1 cellular context compared by ENCODE assay signal in the genomic region with DNA sequence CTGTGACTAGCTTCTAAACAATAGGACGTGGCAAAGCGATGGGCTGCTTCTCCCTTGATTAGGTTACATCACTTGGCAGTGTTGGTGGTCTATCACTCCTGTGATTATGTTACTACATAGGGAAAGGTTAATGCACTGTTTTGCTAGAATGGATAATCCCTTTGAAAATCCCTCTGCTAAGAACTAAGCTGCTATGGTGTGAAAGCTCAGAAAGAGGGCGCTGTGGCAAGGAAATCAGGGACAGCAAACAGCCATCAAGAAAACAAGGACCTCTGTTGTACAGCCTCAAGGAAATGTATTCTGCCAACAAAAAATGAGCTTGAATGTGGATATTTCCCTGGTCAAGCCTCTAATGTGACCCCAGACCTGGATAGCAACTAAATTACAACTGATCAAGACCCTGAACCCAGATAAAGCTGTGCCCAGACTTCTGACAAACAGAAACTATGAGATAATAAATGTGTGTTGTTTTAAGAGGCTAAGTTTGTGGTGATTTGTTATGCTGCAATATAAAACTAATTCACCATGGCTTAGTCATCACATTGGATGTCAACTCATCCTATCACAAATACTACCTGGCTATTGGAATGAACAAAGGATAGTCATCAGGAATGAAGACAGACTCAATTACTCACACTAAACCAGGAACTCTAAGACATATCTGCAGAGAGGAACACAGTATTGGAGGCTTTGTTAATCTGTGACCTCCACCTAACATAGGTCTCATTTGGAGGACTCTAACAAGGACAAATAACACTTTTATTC.
TF ChIP-seq lines count a peak whose summit lies in the region.

No MANE protein-coding gene starts in this region.

TF ChIP-seq in GM12878, 131 proteins besides CTCF, POLR2A, EP300 and RAD21 (continued from another document):
- no peak for TF ChIP-seq GABPA (IDR thresholded peaks at IDR 0.05; ENCODE audit: low read depth)
TF ChIP-seq in GM12878: peak in this region for 1.
